8 cellular contexts compared by ENCODE assay signal in genomic region chr9:5608298-5609254, GRCh38. TPM values are rescaled to one million over a fixed set of nuclear protein-coding genes. Genes with fewer than 3 reads are reported as not detected.
DNase-seq lines count a peak whose midpoint lies in the region; ATAC-seq and TF ChIP-seq lines count a peak whose summit lies in the region.

No MANE protein-coding gene starts in this region.

- DNase-seq in activated T-helper 1 cell treated with anti-CD3 and anti-CD28 coated beads, Interleukin-12 subunit alpha, Interleukin-12 subunit beta, Interleukin-2, Interleukin-4 antibody, amounts not matched to agents 30 ng/mL and 10 ng/mL and 1 ng/mL, durations not matched to agents 14 hours and 24 hours and 36 hours (ENCODE audit: low spot score), result no peak
- DNase-seq in right lobe of liver (peak in 1 of 3 donors; percentile 48), GDM1 (lab: John Stamatoyannopoulos, UW) (no peak), activated gamma-delta T cell treated with Interleukin-2 at 50 U/mL for 16 hours (no peak), RPMI8226 (no peak)
- no peak for DNase-seq in stimulated activated CD4-positive, alpha-beta T cell treated with anti-CD3 and anti-CD28 coated beads, Interleukin-4, amount 100 ng/mL, for 1 hour

- peak in 3 of 4 donors; percentile 7 to 22 (median 14) for TF ChIP-seq CTCF in right lobe of liver (IDR thresholded peaks at IDR 0.05)

- H3K4me1 Mint-ChIP-seq in activated T-helper 1 cell treated with anti-CD3 and anti-CD28 coated beads, Interleukin-12 subunit alpha, Interleukin-12 subunit beta, Interleukin-2, Interleukin-4 antibody, amounts not matched to agents 30 ng/mL and 10 ng/mL and 1 ng/mL, durations not matched to agents 14 hours and 24 hours and 36 hours (ENCODE audit: low read depth), result peaks cover 18% of the 10 kb centered on the region

- peak overlapping the region in 2 of 3 donors; percentile 42 to 63 for H3K27ac ChIP-seq in right lobe of liver

- no peaks in the 10 kb centered on the region for H3K9me3 Mint-ChIP-seq in activated T-helper 1 cell treated with anti-CD3 and anti-CD28 coated beads, Interleukin-12 subunit alpha, Interleukin-12 subunit beta, Interleukin-2, Interleukin-4 antibody, amounts not matched to agents 30 ng/mL and 10 ng/mL and 1 ng/mL, durations not matched to agents 14 hours and 24 hours and 36 hours

- no peak for TF ChIP-seq POLR2A in right lobe of liver (IDR thresholded peaks at IDR 0.05)

- no peaks in the 10 kb centered on the region for H3K36me3 ChIP-seq in right lobe of liver

- no peaks in the 10 kb centered on the region for H3K27me3 Mint-ChIP-seq in activated T-helper 1 cell treated with anti-CD3 and anti-CD28 coated beads, Interleukin-12 subunit alpha, Interleukin-12 subunit beta, Interleukin-2, Interleukin-4 antibody, amounts not matched to agents 30 ng/mL and 10 ng/mL and 1 ng/mL, durations not matched to agents 14 hours and 24 hours and 36 hours (ENCODE audit: insufficient read depth)

- peaks cover 2% of the 10 kb centered on the region for H3K36me3 Mint-ChIP-seq in activated T-helper 1 cell treated with anti-CD3 and anti-CD28 coated beads, Interleukin-12 subunit alpha, Interleukin-12 subunit beta, Interleukin-2, Interleukin-4 antibody, amounts not matched to agents 30 ng/mL and 10 ng/mL and 1 ng/mL, durations not matched to agents 14 hours and 24 hours and 36 hours (ENCODE audit: low read depth)

- H3K27ac Mint-ChIP-seq in activated T-helper 1 cell treated with anti-CD3 and anti-CD28 coated beads, Interleukin-12 subunit alpha, Interleukin-12 subunit beta, Interleukin-2, Interleukin-4 antibody, amounts not matched to agents 30 ng/mL and 10 ng/mL and 1 ng/mL, durations not matched to agents 14 hours and 24 hours and 36 hours, result peak overlapping the region; percentile 9

- peaks cover 0 to 9% (median 0%) of the 10 kb centered on the region in 4 donors for H3K4me1 ChIP-seq in right lobe of liver

- intact Hi-C loops in activated T-helper 1 cell treated with anti-CD3 and anti-CD28 coated beads, Interleukin-12 subunit alpha, Interleukin-12 subunit beta, Interleukin-2, Interleukin-4 antibody, amounts not matched to agents 30 ng/mL and 10 ng/mL and 1 ng/mL, durations not matched to agents 14 hours and 24 hours and 36 hours (cut with micrococcal nuclease), result loop anchor here (2.0 to 10.0 kb wide), 2 partner anchors 16 to 304 kb away; partner anchors contain the start of gene RLN2
- intact Hi-C loops in right lobe of liver (cut with DNase I), result no loop called here

- WGBS in right lobe of liver (ENCODE audit: insufficient coverage, low coverage, low lambda C conversion rate, missing lambda C conversion rate), result 21% methylated on average over 6 of the region's 6 CpGs

- H3K27me3 ChIP-seq in right lobe of liver, result no peaks in the 10 kb centered on the region

- peak overlapping the region; percentile 17 to 52 (median 47) for H3K4me3 ChIP-seq in right lobe of liver

- H3K9me3 ChIP-seq in right lobe of liver, result no peaks in the 10 kb centered on the region

- H3K4me3 Mint-ChIP-seq in activated T-helper 1 cell treated with anti-CD3 and anti-CD28 coated beads, Interleukin-12 subunit alpha, Interleukin-12 subunit beta, Interleukin-2, Interleukin-4 antibody, amounts not matched to agents 30 ng/mL and 10 ng/mL and 1 ng/mL, durations not matched to agents 14 hours and 24 hours and 36 hours, result peak overlapping the region; percentile 54

- ATAC-seq in GM18511 (IDR thresholded peaks at IDR 0.05; ENCODE audit: unreplicated experiment), result peak; percentile 67
- ATAC-seq in HG03064 (IDR thresholded peaks at IDR 0.05; ENCODE audit: low read depth, unreplicated experiment), result peak; percentile 58
- peak; percentile 85 to 95 (median 91) for ATAC-seq in right lobe of liver

RNA-seq across cellular contexts. Expression of gene RIC1, which starts 20.3 kb away (rescaled TPM):
- total RNA-seq in activated T-helper 1 cell treated with anti-CD3 and anti-CD28 coated beads, Interleukin-12 subunit alpha, Interleukin-12 subunit beta, Interleukin-2, Interleukin-4 antibody, amounts not matched to agents 30 ng/mL and 10 ng/mL and 1 ng/mL, durations not matched to agents 14 hours and 24 hours and 36 hours, result 20.9 and 22.3 TPM in 2 replicates
- total RNA-seq in right lobe of liver, result 10 to 100 TPM in 5 of 6 experiments, 1 to 10 TPM in 1; 9.7 to 18.4 (median 10.5) TPM
